23 cellular contexts compared by ENCODE assay signal in genomic region chr2:105610444-105611327, GRCh38.
DNase-seq lines count a peak whose midpoint lies in the region; ATAC-seq and TF ChIP-seq lines count a peak whose summit lies in the region.
"Had no signal": no experiment of that assay in that cellular context is flagged by ENCODE, and none has a peak within 500 bp of the region (broad histone marks: within the 10 kb centered on the region; RNA-seq: fewer than 3 reads in every experiment).

No MANE protein-coding gene starts in this region.

- DNase-seq in DMS153 (lab: John Stamatoyannopoulos, UW) (peak; percentile 36), NCI-H2029 treated with DMSO at 0.1 percent for 48 hours (lab: John Stamatoyannopoulos, UW) (peak; percentile 45), brain microvascular endothelial cell (peak; percentile 3), RPMI8226 (no peak)
- no peak for DNase-seq in activated T-cell treated with anti-CD3 and anti-CD28 coated beads, Interleukin-2, amount 50 U/mL, for 72 hours
- no peak for DNase-seq in naive thymus-derived CD4-positive, alpha-beta T cell
- DNase-seq: activated CD4-positive, alpha-beta memory T cell treated with anti-CD3 and anti-CD28 coated beads, Interleukin-2, amount 10 ng/mL, durations not matched to agents 7 days and 5 days; amygdala; CD8-positive, alpha-beta memory T cell; cortex of kidney; erythroblast; mesenchymal stem cell; NCI-H2227 treated with DMSO at 0.1 percent for 48 hours; occipital lobe; PC-9; stimulated activated naive B cell treated with anti-CD40 and anti-IgM and Interleukin-4, amounts not matched to agents 10 μg/mL and 1 μg/mL and 100 μg/mL, for 72 hours had no signal

- peaks cover 8% of the 10 kb centered on the region for H3K27me3 Mint-ChIP-seq in nephron (ENCODE audit: low read depth)
- H3K27me3 Mint-ChIP-seq in activated T-cell treated with anti-CD3 and anti-CD28 coated beads, Interleukin-2, amount 50 U/mL, for 72 hours (ENCODE audit: low read depth), result no peaks in the 10 kb centered on the region
- peaks cover 0 to 5% (median 0%) of the 10 kb centered on the region in 5 donors for H3K27me3 Mint-ChIP-seq in naive thymus-derived CD4-positive, alpha-beta T cell
- H3K27me3 Mint-ChIP-seq: activated CD4-positive, alpha-beta memory T cell treated with anti-CD3 and anti-CD28 coated beads, Interleukin-2, amount 10 ng/mL, durations not matched to agents 7 days and 5 days; activated T-helper 17 cell treated with anti-CD3 and anti-CD28 coated beads, Interleukin-2, amount 50 U/mL, for 72 hours; CD8-positive, alpha-beta memory T cell; stimulated activated naive B cell treated with anti-CD40 and anti-IgM and Interleukin-4, amounts not matched to agents 10 μg/mL and 1 μg/mL and 100 μg/mL, for 72 hours had no signal

- no peak for ATAC-seq in activated T-cell treated with anti-CD3 and anti-CD28 coated beads, Interleukin-2, amount 50 U/mL, for 72 hours (replicated peaks in 1 of 2)
- no peak for ATAC-seq in naive thymus-derived CD4-positive, alpha-beta T cell
- no peak for ATAC-seq in HG03439 (IDR thresholded peaks at IDR 0.05; ENCODE audit: unreplicated experiment)
- ATAC-seq: activated T-helper 17 cell treated with anti-CD3 and anti-CD28 coated beads, Interleukin-2, amount 50 U/mL, for 72 hours; HCT116; SK-N-SH treated with all-trans-retinoic acid at 6 μM for 48 hours; stimulated activated naive B cell treated with anti-CD40 and anti-IgM and Interleukin-4, amounts not matched to agents 10 μg/mL and 1 μg/mL and 100 μg/mL, for 72 hours had no signal

- TF ChIP-seq CTCF in brain microvascular endothelial cell (IDR thresholded peaks at IDR 0.05; ENCODE audit: low read depth, low read length, missing control alignments) (no peak), nephron (IDR thresholded peaks at IDR 0.05; ENCODE audit: unreplicated experiment in 3 of 3) (no peak)

- H3K36me3 Mint-ChIP-seq in nephron (ENCODE audit: low read depth), result no peaks in the 10 kb centered on the region
- no peaks in the 10 kb centered on the region for H3K36me3 Mint-ChIP-seq in activated T-cell treated with anti-CD3 and anti-CD28 coated beads, Interleukin-2, amount 50 U/mL, for 72 hours (ENCODE audit: insufficient read depth in 2 of 2)
- H3K36me3 Mint-ChIP-seq in naive thymus-derived CD4-positive, alpha-beta T cell, result no peaks in the 10 kb centered on the region
- H3K36me3 Mint-ChIP-seq: CD8-positive, alpha-beta memory T cell; stimulated activated naive B cell treated with anti-CD40 and anti-IgM and Interleukin-4, amounts not matched to agents 10 μg/mL and 1 μg/mL and 100 μg/mL, for 72 hours had no signal

- H3K9me3 ChIP-seq in naive thymus-derived CD4-positive, alpha-beta T cell (ENCODE audit: control insufficient read depth in 2 of 3, low read length in 3 of 3), result no peaks in the 10 kb centered on the region
- H3K9me3 ChIP-seq: upper lobe of left lung had no signal

- no peaks in the 10 kb centered on the region for H3K9me3 Mint-ChIP-seq in nephron
- H3K9me3 Mint-ChIP-seq in activated T-cell treated with anti-CD3 and anti-CD28 coated beads, Interleukin-2, amount 50 U/mL, for 72 hours, result no peaks in the 10 kb centered on the region
- H3K9me3 Mint-ChIP-seq in naive thymus-derived CD4-positive, alpha-beta T cell, result peaks cover 0 to 3% (median 0%) of the 10 kb centered on the region in 11 donors
- H3K9me3 Mint-ChIP-seq: activated CD4-positive, alpha-beta memory T cell treated with anti-CD3 and anti-CD28 coated beads, Interleukin-2, amount 10 ng/mL, durations not matched to agents 7 days and 5 days; activated T-helper 17 cell treated with anti-CD3 and anti-CD28 coated beads, Interleukin-2, amount 50 U/mL, for 72 hours; CD8-positive, alpha-beta memory T cell; stimulated activated naive B cell treated with anti-CD40 and anti-IgM and Interleukin-4, amounts not matched to agents 10 μg/mL and 1 μg/mL and 100 μg/mL, for 72 hours had no signal

- peak overlapping the region; percentile 68 to 86 (median 79) for H3K27ac Mint-ChIP-seq in nephron
- H3K27ac Mint-ChIP-seq in activated T-cell treated with anti-CD3 and anti-CD28 coated beads, Interleukin-2, amount 50 U/mL, for 72 hours, result no peak overlapping the region
- peak overlapping the region in 2 of 9 donors; percentile 0 to 29 for H3K27ac Mint-ChIP-seq in naive thymus-derived CD4-positive, alpha-beta T cell
- H3K27ac Mint-ChIP-seq: activated CD4-positive, alpha-beta memory T cell treated with anti-CD3 and anti-CD28 coated beads, Interleukin-2, amount 10 ng/mL, durations not matched to agents 7 days and 5 days; activated T-helper 17 cell treated with anti-CD3 and anti-CD28 coated beads, Interleukin-2, amount 50 U/mL, for 72 hours; stimulated activated naive B cell treated with anti-CD40 and anti-IgM and Interleukin-4, amounts not matched to agents 10 μg/mL and 1 μg/mL and 100 μg/mL, for 72 hours had no signal

- CTCF ChIA-PET in naive thymus-derived CD4-positive, alpha-beta T cell (lab: Charles Lee), result no interaction called here

- no peaks in the 10 kb centered on the region for H3K36me3 ChIP-seq in brain microvascular endothelial cell (replicated peaks)
- no peaks in the 10 kb centered on the region for H3K36me3 ChIP-seq in naive thymus-derived CD4-positive, alpha-beta T cell (ENCODE audit: control insufficient read depth in 2 of 3, insufficient read depth in 3 of 3, low read length in 3 of 3)
- H3K36me3 ChIP-seq: upper lobe of left lung had no signal

- peaks cover 31% of the 10 kb centered on the region for H3K4me1 Mint-ChIP-seq in nephron
- H3K4me1 Mint-ChIP-seq in activated T-cell treated with anti-CD3 and anti-CD28 coated beads, Interleukin-2, amount 50 U/mL, for 72 hours (ENCODE audit: low read depth), result no peaks in the 10 kb centered on the region
- no peaks in the 10 kb centered on the region for H3K4me1 Mint-ChIP-seq in naive thymus-derived CD4-positive, alpha-beta T cell
- H3K4me1 Mint-ChIP-seq: activated CD4-positive, alpha-beta memory T cell treated with anti-CD3 and anti-CD28 coated beads, Interleukin-2, amount 10 ng/mL, durations not matched to agents 7 days and 5 days; activated T-helper 17 cell treated with anti-CD3 and anti-CD28 coated beads, Interleukin-2, amount 50 U/mL, for 72 hours; CD8-positive, alpha-beta memory T cell; stimulated activated naive B cell treated with anti-CD40 and anti-IgM and Interleukin-4, amounts not matched to agents 10 μg/mL and 1 μg/mL and 100 μg/mL, for 72 hours had no signal

- intact Hi-C loops in naive thymus-derived CD4-positive, alpha-beta T cell (cut with micrococcal nuclease), result no loop called here

- no peaks in the 10 kb centered on the region for H3K27me3 ChIP-seq in brain microvascular endothelial cell (replicated peaks)
- H3K27me3 ChIP-seq in naive thymus-derived CD4-positive, alpha-beta T cell (ENCODE audit: control insufficient read depth in 2 of 2, insufficient read depth in 2 of 2, low read length in 2 of 2), result no peaks in the 10 kb centered on the region
- H3K27me3 ChIP-seq: upper lobe of left lung had no signal

- no peaks in the 10 kb centered on the region for H3K4me1 ChIP-seq in naive thymus-derived CD4-positive, alpha-beta T cell (ENCODE audit: control insufficient read depth in 2 of 2, insufficient read depth in 2 of 2, low read length in 2 of 2)
- H3K4me1 ChIP-seq: upper lobe of left lung had no signal

- POLR2A ChIA-PET in naive thymus-derived CD4-positive, alpha-beta T cell (lab: Charles Lee), result no interaction called here

- H3K4me3 ChIP-seq in brain microvascular endothelial cell (ENCODE audit: low read depth, low read length), result no peak overlapping the region
- no peak overlapping the region for H3K4me3 ChIP-seq in naive thymus-derived CD4-positive, alpha-beta T cell (ENCODE audit: low read length)
- H3K4me3 ChIP-seq: PC-9, skin epidermis, upper lobe of left lung had no signal

- H3K4me3 Mint-ChIP-seq in nephron, result no peak overlapping the region
- no peak overlapping the region for H3K4me3 Mint-ChIP-seq in activated T-cell treated with anti-CD3 and anti-CD28 coated beads, Interleukin-2, amount 50 U/mL, for 72 hours
- no peak overlapping the region for H3K4me3 Mint-ChIP-seq in naive thymus-derived CD4-positive, alpha-beta T cell
- H3K4me3 Mint-ChIP-seq: activated CD4-positive, alpha-beta memory T cell treated with anti-CD3 and anti-CD28 coated beads, Interleukin-2, amount 10 ng/mL, durations not matched to agents 7 days and 5 days; activated T-helper 17 cell treated with anti-CD3 and anti-CD28 coated beads, Interleukin-2, amount 50 U/mL, for 72 hours; CD8-positive, alpha-beta memory T cell; stimulated activated naive B cell treated with anti-CD40 and anti-IgM and Interleukin-4, amounts not matched to agents 10 μg/mL and 1 μg/mL and 100 μg/mL, for 72 hours had no signal

- H3K27ac ChIP-seq in brain microvascular endothelial cell, result no peak overlapping the region
- no peak overlapping the region for H3K27ac ChIP-seq in naive thymus-derived CD4-positive, alpha-beta T cell (ENCODE audit: low read depth, low read length)
- H3K27ac ChIP-seq: PC-9, upper lobe of left lung had no signal

- in situ Hi-C loops in brain microvascular endothelial cell (cut with HindIII; ENCODE audit: low pct_ligation_motif_present, low sequenced_read_pairs), result no loop called here

Comparison
In these comparisons a context has a peak if more than half of its experiments do, and no peak if none do; other contexts are left out.
1. DNase-seq: peak in DMS153 (single experiment), NCI-H2029 treated with DMSO at 0.1 percent for 48 hours (single experiment) and brain microvascular endothelial cell (single experiment); none in RPMI8226 (single experiment), activated T-cell treated with anti-CD3 and anti-CD28 coated beads, Interleukin-2, amount 50 U/mL, for 72 hours (0 of 2) and naive thymus-derived CD4-positive, alpha-beta T cell (0 of 9).